17 cellular contexts compared by ENCODE assay signal in the genomic region with DNA sequence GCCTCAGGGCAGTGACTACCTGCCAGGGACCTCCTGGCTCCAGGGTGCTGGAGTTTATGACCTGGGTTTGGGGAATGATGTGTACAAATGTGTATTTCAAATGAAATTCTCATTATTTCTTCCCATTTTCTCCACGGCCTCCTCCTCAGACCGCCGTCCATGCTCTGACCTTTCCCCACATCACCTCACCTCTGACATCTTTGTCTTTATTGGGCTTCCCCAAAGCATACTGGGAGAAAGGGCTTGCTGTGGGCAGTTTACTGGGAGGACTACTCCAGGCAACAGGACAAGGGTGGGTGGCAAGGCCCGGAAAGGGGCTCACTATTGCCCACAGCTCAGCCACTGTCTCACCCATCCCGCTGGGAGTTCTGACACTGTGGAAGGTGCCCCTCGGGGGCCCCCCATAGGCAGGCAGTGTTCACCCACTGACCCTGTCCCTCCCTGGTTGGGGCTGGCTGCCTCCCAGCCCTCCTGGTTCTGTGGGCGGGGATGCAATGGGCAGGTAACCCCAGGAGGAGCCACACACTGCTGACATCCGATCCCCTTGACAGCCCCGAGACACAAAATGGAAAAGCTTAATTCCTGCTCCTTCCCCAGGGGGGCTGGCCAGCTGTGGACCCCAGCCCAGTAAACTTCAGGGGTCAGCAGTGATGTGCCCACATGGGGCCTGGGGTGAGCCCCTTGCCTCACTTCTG. TPM values are rescaled to one million over a fixed set of nuclear protein-coding genes. Genes with fewer than 3 reads are reported as not detected.
DNase-seq lines count a peak whose midpoint lies in the region; ATAC-seq and TF ChIP-seq lines count a peak whose summit lies in the region.
"Had no signal": no experiment of that assay in that cellular context is flagged by ENCODE, and none has a peak within 500 bp of the region (broad histone marks: within the 10 kb centered on the region; RNA-seq: fewer than 3 reads in every experiment).

No MANE protein-coding gene starts in this region.

- H3K18ac ChIP-seq in H9 (ENCODE audit: insufficient read length, low read depth, low read length): no peak overlapping the region

- H3K56ac ChIP-seq in H9 (ENCODE audit: insufficient read length, low read depth, low read length): no peak overlapping the region

- H2AFZ ChIP-seq in H9 (ENCODE audit: low read length): no peak overlapping the region
- H2AFZ ChIP-seq: GM23248 had no signal

- H3K79me2 ChIP-seq in H9 (ENCODE audit: insufficient read depth, low read length): no peaks in the 10 kb centered on the region

- CTCF ChIA-PET in activated CD8-positive, alpha-beta memory T cell treated with anti-CD3 and anti-CD28 coated beads, Interleukin-2, amount 10 ng/mL, durations not matched to agents 7 days and 5 days (lab: Charles Lee): interaction anchor here (1.0 kb wide), 1 partner anchor 9 kb away, joined by 3 read pairs; no protein-coding TSS in a partner anchor

- H3K4me3 ChIP-seq in aorta (ENCODE audit: low read length in 2 of 2): no peak overlapping the region
- H3K4me3 ChIP-seq in H7 (ENCODE audit: insufficient read depth, low read depth, low read length): no peak overlapping the region
- H3K4me3 ChIP-seq: GM23248 had no signal

- H3K9me3 Mint-ChIP-seq in activated CD8-positive, alpha-beta memory T cell treated with anti-CD3 and anti-CD28 coated beads, Interleukin-2, amount 10 ng/mL, durations not matched to agents 7 days and 5 days (ENCODE audit: low read depth): no peaks in the 10 kb centered on the region
- H3K9me3 Mint-ChIP-seq in natural killer cell treated with Interleukin-12 subunit alpha and Interleukin-12 subunit beta and Interleukin-15 and Interleukin-18, amount 100 ng/mL, for 72 hours: no peaks in the 10 kb centered on the region
- peaks cover 7 to 8% of the 10 kb centered on the region in 2 donors for H3K9me3 Mint-ChIP-seq in stimulated activated naive B cell treated with anti-CD40 and anti-IgM and Interleukin-4, amounts not matched to agents 10 μg/mL and 1 μg/mL and 100 μg/mL, for 72 hours
- H3K9me3 Mint-ChIP-seq in H9: peaks cover 23 to 30% of the 10 kb centered on the region in 2 experiments

- H3K36me3 ChIP-seq in aorta (ENCODE audit: control insufficient read depth in 1 of 2, insufficient read depth in 2 of 2, low read length in 1 of 2) (no peaks in the 10 kb centered on the region), H7 (replicated peaks; ENCODE audit: control insufficient read depth, insufficient read depth, low read length) (no peaks in the 10 kb centered on the region)

- H3K23me2 ChIP-seq in H9 (ENCODE audit: insufficient read length, low read depth, low read length, poor library complexity, severe bottlenecking): no peaks in the 10 kb centered on the region

- H2BK5ac ChIP-seq in H9 (ENCODE audit: insufficient read length, low read length): no peak overlapping the region

- H3K79me1 ChIP-seq in H9 (ENCODE audit: insufficient read depth, low read depth, low read length, poor library complexity, severe bottlenecking): no peaks in the 10 kb centered on the region

- H3K14ac ChIP-seq in H9 (ENCODE audit: insufficient read depth, low read length): no peak overlapping the region

- no peak overlapping the region for H2AK5ac ChIP-seq in H9 (ENCODE audit: insufficient read length, low read length)

- ATAC-seq in activated CD8-positive, alpha-beta memory T cell treated with anti-CD3 and anti-CD28 coated beads, Interleukin-2, amount 10 ng/mL, durations not matched to agents 7 days and 5 days: no peak
- ATAC-seq in natural killer cell treated with Interleukin-12 subunit alpha and Interleukin-12 subunit beta and Interleukin-15 and Interleukin-18, amount 100 ng/mL, for 72 hours: peak; percentile 41 to 43
- ATAC-seq in aorta (ENCODE audit: low FRiP score): peak; percentile 7
- no peak for ATAC-seq in stimulated activated naive B cell treated with anti-CD40 and anti-IgM and Interleukin-4, amounts not matched to agents 10 μg/mL and 1 μg/mL and 100 μg/mL, for 72 hours (replicated peaks)
- ATAC-seq: CD8-positive, alpha-beta T cell had no signal

- H3K27me3 ChIP-seq in aorta (ENCODE audit: control insufficient read depth in 1 of 2, insufficient read depth in 2 of 2, low read length in 1 of 2): no peaks in the 10 kb centered on the region
- no peaks in the 10 kb centered on the region for H3K27me3 ChIP-seq in H7 (ENCODE audit: control insufficient read depth, insufficient read depth, low read length)
- H3K27me3 ChIP-seq in H9 (ENCODE audit: insufficient read depth, low read length): no peaks in the 10 kb centered on the region

- DNase-seq in activated CD8-positive, alpha-beta memory T cell treated with anti-CD3 and anti-CD28 coated beads, Interleukin-2, amount 10 ng/mL, durations not matched to agents 7 days and 5 days: peak; percentile 25
- DNase-seq in activated CD8-positive, alpha-beta memory T cell treated with anti-CD3 and anti-CD28 coated beads, Interleukin-2, amount 50 U/mL, for 4 hours: no peak
- DNase-seq in islet precursor cell (peak; percentile 32), aorta (no peak), H7 (no peak), H9 (no peak)
- DNase-seq in natural killer cell treated with Interleukin-12 subunit alpha and Interleukin-12 subunit beta and Interleukin-15 and Interleukin-18, amount 100 ng/mL, for 72 hours (ENCODE audit: low spot score): no peak
- DNase-seq in stimulated activated naive B cell treated with anti-CD40 and anti-IgM and Interleukin-4, amounts not matched to agents 10 μg/mL and 1 μg/mL and 100 μg/mL, for 72 hours: no peak
- DNase-seq: COR-L47, DMS153, EL, GM23248 had no signal

- no peak overlapping the region for H3K9ac ChIP-seq in H9 (ENCODE audit: extremely low read depth, insufficient read length, low read length)
- H3K9ac ChIP-seq: GM23248 had no signal

- no peak overlapping the region for H2BK12ac ChIP-seq in H9 (ENCODE audit: insufficient read length, low read depth, low read length)

- 86 to 89% methylated on average over 9 of the region's 9 CpGs for WGBS in aorta, 2 donors
- no CpG with 5 or more reads among the region's 9 CpGs for WGBS in H9 (ENCODE audit: extremely low coverage, insufficient read length, low lambda C conversion rate)

- H3K4me2 ChIP-seq in H9 (ENCODE audit: insufficient read depth, insufficient read length, low read length): no peak overlapping the region

- H4K91ac ChIP-seq in H9 (ENCODE audit: insufficient read length, low read depth, low read length): no peak overlapping the region

- no peak overlapping the region for H3K4ac ChIP-seq in H9 (ENCODE audit: low read depth, low read length)

- H4K20me1 ChIP-seq in H9 (ENCODE audit: control insufficient read depth, insufficient read depth, insufficient read length): no peaks in the 10 kb centered on the region

- no peak overlapping the region for H2BK20ac ChIP-seq in H9 (ENCODE audit: low read depth, low read length, poor library complexity, severe bottlenecking)

- no peaks in the 10 kb centered on the region for H3K36me3 Mint-ChIP-seq in activated CD8-positive, alpha-beta memory T cell treated with anti-CD3 and anti-CD28 coated beads, Interleukin-2, amount 10 ng/mL, durations not matched to agents 7 days and 5 days
- H3K36me3 Mint-ChIP-seq in natural killer cell treated with Interleukin-12 subunit alpha and Interleukin-12 subunit beta and Interleukin-15 and Interleukin-18, amount 100 ng/mL, for 72 hours: peaks cover 5% of the 10 kb centered on the region
- peaks cover 4% of the 10 kb centered on the region in 2 donors for H3K36me3 Mint-ChIP-seq in stimulated activated naive B cell treated with anti-CD40 and anti-IgM and Interleukin-4, amounts not matched to agents 10 μg/mL and 1 μg/mL and 100 μg/mL, for 72 hours
- H3K36me3 Mint-ChIP-seq in H9 (ENCODE audit: insufficient read depth in 1 of 3, low read depth in 3 of 3): peaks cover 3 to 5% (median 4%) of the 10 kb centered on the region in 3 experiments; a peak in 3 of 7 replicates
- H3K36me3 Mint-ChIP-seq: CD14-positive monocyte had no signal

- intact Hi-C loops in aorta (cut with DNase I): no loop called here

- H3K27ac Mint-ChIP-seq in activated CD8-positive, alpha-beta memory T cell treated with anti-CD3 and anti-CD28 coated beads, Interleukin-2, amount 10 ng/mL, durations not matched to agents 7 days and 5 days: no peak overlapping the region
- H3K27ac Mint-ChIP-seq in natural killer cell treated with Interleukin-12 subunit alpha and Interleukin-12 subunit beta and Interleukin-15 and Interleukin-18, amount 100 ng/mL, for 72 hours: no peak overlapping the region
- no peak overlapping the region for H3K27ac Mint-ChIP-seq in stimulated activated naive B cell treated with anti-CD40 and anti-IgM and Interleukin-4, amounts not matched to agents 10 μg/mL and 1 μg/mL and 100 μg/mL, for 72 hours
- no peak overlapping the region for H3K27ac Mint-ChIP-seq in H9
- H3K27ac Mint-ChIP-seq: CD14-positive monocyte; CD8-positive, alpha-beta T cell had no signal

- no peak overlapping the region for H2BK120ac ChIP-seq in H9 (ENCODE audit: low read depth, low read length, poor library complexity, severe bottlenecking)

- H3K4me3 Mint-ChIP-seq in activated CD8-positive, alpha-beta memory T cell treated with anti-CD3 and anti-CD28 coated beads, Interleukin-2, amount 10 ng/mL, durations not matched to agents 7 days and 5 days: no peak overlapping the region
- no peak overlapping the region for H3K4me3 Mint-ChIP-seq in natural killer cell treated with Interleukin-12 subunit alpha and Interleukin-12 subunit beta and Interleukin-15 and Interleukin-18, amount 100 ng/mL, for 72 hours
- no peak overlapping the region for H3K4me3 Mint-ChIP-seq in stimulated activated naive B cell treated with anti-CD40 and anti-IgM and Interleukin-4, amounts not matched to agents 10 μg/mL and 1 μg/mL and 100 μg/mL, for 72 hours
- no peak overlapping the region for H3K4me3 Mint-ChIP-seq in H9
- H3K4me3 Mint-ChIP-seq: CD14-positive monocyte; CD8-positive, alpha-beta T cell had no signal

- H3K4me1 ChIP-seq in aorta (ENCODE audit: control insufficient read depth in 1 of 2, insufficient read depth in 2 of 2, low read length in 2 of 2) (no peaks in the 10 kb centered on the region), H9 (ENCODE audit: insufficient read depth, low read length) (0 out of 2 replicates have a peak, but pooled peaks cover 6% of the 10 kb centered on the region)

- no peak overlapping the region for H3K23ac ChIP-seq in H9 (ENCODE audit: insufficient read length, low read depth, low read length)

- H4K5ac ChIP-seq in H9 (ENCODE audit: insufficient read length, low read depth, low read length): no peak overlapping the region

- H2BK15ac ChIP-seq in H9 (ENCODE audit: low read depth, low read length): no peak overlapping the region

- H3T11ph ChIP-seq in H9 (ENCODE audit: low read length): no peak overlapping the region

- no peak overlapping the region for H4K8ac ChIP-seq in H9 (replicated peaks; ENCODE audit: insufficient read length, low read depth, low read length)

- peaks cover 3% of the 10 kb centered on the region for H3K27me3 Mint-ChIP-seq in activated CD8-positive, alpha-beta memory T cell treated with anti-CD3 and anti-CD28 coated beads, Interleukin-2, amount 10 ng/mL, durations not matched to agents 7 days and 5 days
- H3K27me3 Mint-ChIP-seq in natural killer cell treated with Interleukin-12 subunit alpha and Interleukin-12 subunit beta and Interleukin-15 and Interleukin-18, amount 100 ng/mL, for 72 hours: no peaks in the 10 kb centered on the region
- H3K27me3 Mint-ChIP-seq in stimulated activated naive B cell treated with anti-CD40 and anti-IgM and Interleukin-4, amounts not matched to agents 10 μg/mL and 1 μg/mL and 100 μg/mL, for 72 hours: peaks cover 0 to 8% of the 10 kb centered on the region in 2 donors
- H3K27me3 Mint-ChIP-seq in H9 (ENCODE audit: low read depth): peaks cover 3% of the 10 kb centered on the region

- peaks cover 1% of the 10 kb centered on the region for H3K9me3 ChIP-seq in aorta (ENCODE audit: control insufficient read depth, low read length)
- H3K9me3 ChIP-seq in H9 (ENCODE audit: control insufficient read depth, low read depth, low read length): peaks cover 13% of the 10 kb centered on the region

- H3K27ac ChIP-seq in aorta (ENCODE audit: low read depth in 1 of 2, low read length in 2 of 2) (no peak overlapping the region), H9 (ENCODE audit: insufficient read length, low read depth, low read length) (no peak overlapping the region)
- H3K27ac ChIP-seq: GM23248 had no signal

- no peaks in the 10 kb centered on the region for H3K4me1 Mint-ChIP-seq in activated CD8-positive, alpha-beta memory T cell treated with anti-CD3 and anti-CD28 coated beads, Interleukin-2, amount 10 ng/mL, durations not matched to agents 7 days and 5 days
- no peaks in the 10 kb centered on the region for H3K4me1 Mint-ChIP-seq in natural killer cell treated with Interleukin-12 subunit alpha and Interleukin-12 subunit beta and Interleukin-15 and Interleukin-18, amount 100 ng/mL, for 72 hours (ENCODE audit: low read depth in 2 of 2)
- no peaks in the 10 kb centered on the region for H3K4me1 Mint-ChIP-seq in stimulated activated naive B cell treated with anti-CD40 and anti-IgM and Interleukin-4, amounts not matched to agents 10 μg/mL and 1 μg/mL and 100 μg/mL, for 72 hours
- H3K4me1 Mint-ChIP-seq in H9: peaks cover 15 to 16% of the 10 kb centered on the region in 2 experiments
- H3K4me1 Mint-ChIP-seq: CD14-positive monocyte had no signal

- TF ChIP-seq CTCF in H9 (conservative IDR thresholded peaks at IDR 0.05): no peak

RNA-seq across cellular contexts. Expression of a gene that starts 39.8 kb away (rescaled TPM):
- 100 to 1,000 TPM; 177 to 202 TPM for total RNA-seq in activated CD8-positive, alpha-beta memory T cell treated with anti-CD3 and anti-CD28 coated beads, Interleukin-2, amount 10 ng/mL, durations not matched to agents 7 days and 5 days
- 100 to 1,000 TPM in 1 of 2 donors, 10 to 100 TPM in 1; 77.8 to 129 TPM for total RNA-seq in natural killer cell treated with Interleukin-12 subunit alpha and Interleukin-12 subunit beta and Interleukin-15 and Interleukin-18, amount 100 ng/mL, for 72 hours
- total RNA-seq in aorta (1 to 10 TPM; 3.1 to 4.6 TPM), H9 (2021) (not detected in 2 replicates)
- 1 to 10 TPM; 1.0 to 3.9 TPM for polyA plus RNA-seq in aorta
- total RNA-seq in H7 (2014; rRNA removed; shearing (Covaris generic)): not detected in 2 replicates
- total RNA-seq: A673, GM23248, HT-29 had no signal
- polyA plus RNA-seq: BJ, GM23248 had no signal

Comparison
In these comparisons a context has a peak if more than half of its experiments do, and no peak if none do; other contexts are left out.
1. DNase-seq: peak in activated CD8-positive, alpha-beta memory T cell treated with anti-CD3 and anti-CD28 coated beads, Interleukin-2, amount 10 ng/mL, durations not matched to agents 7 days and 5 days (single experiment) and islet precursor cell (single experiment); none in activated CD8-positive, alpha-beta memory T cell treated with anti-CD3 and anti-CD28 coated beads, Interleukin-2, amount 50 U/mL, for 4 hours (single experiment), natural killer cell treated with Interleukin-12 subunit alpha and Interleukin-12 subunit beta and Interleukin-15 and Interleukin-18, amount 100 ng/mL, for 72 hours (single experiment), aorta (0 of 2), stimulated activated naive B cell treated with anti-CD40 and anti-IgM and Interleukin-4, amounts not matched to agents 10 μg/mL and 1 μg/mL and 100 μg/mL, for 72 hours (single experiment), H7 (single experiment) and H9 (single experiment).
2. ATAC-seq: peak in natural killer cell treated with Interleukin-12 subunit alpha and Interleukin-12 subunit beta and Interleukin-15 and Interleukin-18, amount 100 ng/mL, for 72 hours (2 of 2) and aorta (single experiment); none in activated CD8-positive, alpha-beta memory T cell treated with anti-CD3 and anti-CD28 coated beads, Interleukin-2, amount 10 ng/mL, durations not matched to agents 7 days and 5 days (single experiment) and stimulated activated naive B cell treated with anti-CD40 and anti-IgM and Interleukin-4, amounts not matched to agents 10 μg/mL and 1 μg/mL and 100 μg/mL, for 72 hours (0 of 2).
3. RNA of a gene that starts 39.8 kb away (total RNA-seq): 177 to 202 TPM in activated CD8-positive, alpha-beta memory T cell treated with anti-CD3 and anti-CD28 coated beads, Interleukin-2, amount 10 ng/mL, durations not matched to agents 7 days and 5 days and 77.8 to 129 TPM in natural killer cell treated with Interleukin-12 subunit alpha and Interleukin-12 subunit beta and Interleukin-15 and Interleukin-18, amount 100 ng/mL, for 72 hours; 3.1 to 4.6 TPM in aorta, not detected in H7 and not detected in H9; every median in the first group is over 10 times any median in the second.